8 cellular contexts compared by ENCODE assay signal in genomic region chr11:72584293-72584921, GRCh38.
DNase-seq lines count a peak whose midpoint lies in the region; ATAC-seq and TF ChIP-seq lines count a peak whose summit lies in the region.

No MANE protein-coding gene starts in this region.

- TF ChIP-seq CTCF in colonic mucosa (IDR thresholded peaks at IDR 0.05) = no peak
- TF ChIP-seq CTCF in mucosa of descending colon (IDR thresholded peaks at IDR 0.05) = no peak
- TF ChIP-seq CTCF in PC-9 (conservative IDR thresholded peaks at IDR 0.05) = no peak

- CTCF ChIA-PET in PC-9 (lab: Charles Lee) = no interaction called here

- no peak overlapping the region for H3K4me2 ChIP-seq in PC-9

- POLR2A ChIA-PET in PC-9 (lab: Charles Lee; ENCODE audit: unreplicated experiment) = no interaction called here

- no peaks in the 10 kb centered on the region for H3K79me2 ChIP-seq in PC-9 (ENCODE audit: low read depth)

- H3K4me3 ChIP-seq in colonic mucosa (peak overlapping the region; percentile 10), mucosa of descending colon (no peak overlapping the region), PC-9 (no peak overlapping the region)

- no peaks in the 10 kb centered on the region for H3K9me2 ChIP-seq in PC-9 (ENCODE audit: insufficient read depth)

- peak; percentile 64 for DNase-seq in activated CD4-positive, CD25-positive, alpha-beta regulatory T cell treated with anti-CD3 and anti-CD28 coated beads, Interleukin-2, amount 50 U/mL, for 72 hours
- DNase-seq in colonic mucosa (peak; percentile 41), mucosa of descending colon (peak; percentile 47 to 81 (median 65)), PC-9 (no peak), inferior parietal cortex (ENCODE audit: extremely low spot score) (no peak)
- DNase-seq in stimulated activated naive CD8-positive, alpha-beta T cell treated with anti-CD3 and anti-CD28 coated beads, Interleukin-15, Interleukin-2, amounts not matched to agents 100 U/mL and 50 U/mL, for 24 hours = peak; percentile 53

- no peaks in the 10 kb centered on the region for H3K36me3 ChIP-seq in colonic mucosa
- H3K36me3 ChIP-seq in mucosa of descending colon (ENCODE audit: low read depth) = no peaks in the 10 kb centered on the region
- no peaks in the 10 kb centered on the region for H3K36me3 ChIP-seq in PC-9 (ENCODE audit: low read depth)

- no peak overlapping the region for H2AFZ ChIP-seq in PC-9

- BruUV-seq in PC-9 (replicated peaks; lab: Mats Ljungman, UMichigan) = no TSS peak

- intact Hi-C loops in colonic mucosa (cut with DNase I) (no loop called here), mucosa of descending colon (cut with DNase I, micrococcal nuclease) (loop anchor here in 1 of 2 donors (10.0 kb wide), 1 partner anchor 100 kb away; no protein-coding TSS in a partner anchor), PC-9 (cut with micrococcal nuclease; ENCODE audit: unreplicated experiment) (loop anchor here (2.0 to 10.0 kb wide), 2 partner anchors 230 to 594 kb away; partner anchors contain the start of gene ATG16L2)

- H3K4me1 ChIP-seq in colonic mucosa = peaks cover 5% of the 10 kb centered on the region
- peaks cover 4% of the 10 kb centered on the region for H3K4me1 ChIP-seq in mucosa of descending colon (ENCODE audit: low read depth)
- H3K4me1 ChIP-seq in PC-9 (replicated peaks; ENCODE audit: insufficient read depth) = no peaks in the 10 kb centered on the region

- H3K27ac ChIP-seq in colonic mucosa = no peak overlapping the region
- H3K27ac ChIP-seq in PC-9 = no peak overlapping the region

- no peak overlapping the region for H3K9ac ChIP-seq in colonic mucosa (ENCODE audit: low read depth in 2 of 2, low read length in 2 of 2)

- ATAC-seq in mucosa of descending colon = peak; percentile 50
- ATAC-seq in stimulated activated naive CD8-positive, alpha-beta T cell treated with anti-CD3 and anti-CD28 coated beads, Interleukin-15, Interleukin-2, amounts not matched to agents 100 U/mL and 50 U/mL, for 24 hours = peak; percentile 11
- ATAC-seq in HG02938 (IDR thresholded peaks at IDR 0.05; ENCODE audit: unreplicated experiment) = no peak
- no peak for ATAC-seq in GM21447 (IDR thresholded peaks at IDR 0.05; ENCODE audit: unreplicated experiment)

- H3K27me3 ChIP-seq in colonic mucosa = peaks cover 10% of the 10 kb centered on the region
- H3K27me3 ChIP-seq in PC-9 (ENCODE audit: insufficient read depth, low read depth) = no peaks in the 10 kb centered on the region

- H3K9me3 ChIP-seq in colonic mucosa (no peaks in the 10 kb centered on the region), mucosa of descending colon (no peaks in the 10 kb centered on the region), PC-9 (ENCODE audit: insufficient read depth, low read depth) (no peaks in the 10 kb centered on the region)

- H3F3A ChIP-seq in PC-9 (ENCODE audit: insufficient read depth, low read depth) = no peaks in the 10 kb centered on the region

- 0 out of 2 replicates have a peak, but pooled peaks cover 8% of the 10 kb centered on the region for H4K20me1 ChIP-seq in PC-9 (ENCODE audit: insufficient read depth)

Comparison
In these comparisons a context has a peak if more than half of its experiments do, and no peak if none do; other contexts are left out.
1. DNase-seq: peak in activated CD4-positive, CD25-positive, alpha-beta regulatory T cell treated with anti-CD3 and anti-CD28 coated beads, Interleukin-2, amount 50 U/mL, for 72 hours (single experiment), colonic mucosa (single experiment), mucosa of descending colon (3 of 3) and stimulated activated naive CD8-positive, alpha-beta T cell treated with anti-CD3 and anti-CD28 coated beads, Interleukin-15, Interleukin-2, amounts not matched to agents 100 U/mL and 50 U/mL, for 24 hours (single experiment); none in PC-9 (0 of 2) and inferior parietal cortex (single experiment).
2. ATAC-seq: peak in mucosa of descending colon (single experiment) and stimulated activated naive CD8-positive, alpha-beta T cell treated with anti-CD3 and anti-CD28 coated beads, Interleukin-15, Interleukin-2, amounts not matched to agents 100 U/mL and 50 U/mL, for 24 hours (single experiment); none in HG02938 (single experiment) and GM21447 (single experiment).